1 cellular context compared by ENCODE assay signal in genomic region chr7:152367170-152367569, GRCh38.
TF ChIP-seq lines count a peak whose summit lies in the region.

No MANE protein-coding gene starts in this region.

TF ChIP-seq in IMR-90, 13 proteins besides CTCF, POLR2A, EP300 and RAD21:
- TF ChIP-seq RCOR1 (IDR thresholded peaks at IDR 0.05; ENCODE audit: insufficient replicate concordance, low read length) (no peak), SMC3 (IDR thresholded peaks at IDR 0.05; ENCODE audit: low read depth, low read length) (no peak), BHLHE40 (IDR thresholded peaks at IDR 0.05; ENCODE audit: low read depth, low read length) (no peak), CEBPB (IDR thresholded peaks at IDR 0.05; ENCODE audit: low read depth, low read length) (no peak), NFE2L2 (IDR thresholded peaks at IDR 0.05; ENCODE audit: low read depth, low read length) (no peak), RFX5 (IDR thresholded peaks at IDR 0.05; ENCODE audit: low read depth, low read length) (no peak), CHD1 (IDR thresholded peaks at IDR 0.05; ENCODE audit: low read depth, low read length) (no peak), MXI1 (IDR thresholded peaks at IDR 0.05; ENCODE audit: borderline replicate concordance, low read depth, low read length) (no peak)
- TF ChIP-seq, protein P1, sequence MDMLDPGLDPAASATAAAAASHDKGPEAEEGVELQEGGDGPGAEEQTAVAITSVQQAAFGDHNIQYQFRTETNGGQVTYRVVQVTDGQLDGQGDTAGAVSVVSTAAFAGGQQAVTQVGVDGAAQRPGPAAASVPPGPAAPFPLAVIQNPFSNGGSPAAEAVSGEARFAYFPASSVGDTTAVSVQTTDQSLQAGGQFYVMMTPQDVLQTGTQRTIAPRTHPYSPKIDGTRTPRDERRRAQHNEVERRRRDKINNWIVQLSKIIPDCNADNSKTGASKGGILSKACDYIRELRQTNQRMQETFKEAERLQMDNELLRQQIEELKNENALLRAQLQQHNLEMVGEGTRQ (IDR thresholded peaks at IDR 0.05; ENCODE audit: low read depth, low read length) = no peak
- TF ChIP-seq, protein P2, sequence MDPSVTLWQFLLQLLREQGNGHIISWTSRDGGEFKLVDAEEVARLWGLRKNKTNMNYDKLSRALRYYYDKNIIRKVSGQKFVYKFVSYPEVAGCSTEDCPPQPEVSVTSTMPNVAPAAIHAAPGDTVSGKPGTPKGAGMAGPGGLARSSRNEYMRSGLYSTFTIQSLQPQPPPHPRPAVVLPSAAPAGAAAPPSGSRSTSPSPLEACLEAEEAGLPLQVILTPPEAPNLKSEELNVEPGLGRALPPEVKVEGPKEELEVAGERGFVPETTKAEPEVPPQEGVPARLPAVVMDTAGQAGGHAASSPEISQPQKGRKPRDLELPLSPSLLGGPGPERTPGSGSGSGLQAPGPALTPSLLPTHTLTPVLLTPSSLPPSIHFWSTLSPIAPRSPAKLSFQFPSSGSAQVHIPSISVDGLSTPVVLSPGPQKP (IDR thresholded peaks at IDR 0.05; ENCODE audit: borderline replicate concordance, low read depth, low read length) = no peak
TF ChIP-seq in IMR-90: peak in this region for 0.
